In genomic region chr19:50827476-50827875, GRCh38 we compare ENCODE assay signal across 33 cellular contexts. TPM values are rescaled to one million over a fixed set of nuclear protein-coding genes. Genes with fewer than 3 reads are reported as not detected.
"Had no signal": no experiment of that assay in that cellular context is flagged by ENCODE, and none has a peak within 500 bp of the region (broad histone marks: within the 10 kb centered on the region; RNA-seq: fewer than 3 reads in every experiment).

No MANE protein-coding gene starts in this region.

- H3K4me1 ChIP-seq: colonic mucosa, esophagus squamous epithelium, gastrocnemius medialis, heart right ventricle, left lung, lower lobe of right lung had no signal

- H3K4me3 Mint-ChIP-seq: dendritic cell treated with granulocyte-macrophage colony-stimulating factor and Interleukin-4, amounts not matched to agents 40 ng/mL and 50 ng/mL, for 4 days; effector memory CD8-positive, alpha-beta T cell; endodermal cell; immature natural killer cell; mesothelial cell of epicardium had no signal

- H3K9me3 ChIP-seq: colonic mucosa, esophagus squamous epithelium, gastrocnemius medialis, heart right ventricle, left lung, lower lobe of right lung, mucosa of descending colon had no signal

- FAIRE-seq: endometrium had no signal

- H3K36me3 Mint-ChIP-seq: immature natural killer cell, mesothelial cell of epicardium had no signal

- H3K36me3 ChIP-seq: colonic mucosa, esophagus squamous epithelium, gastrocnemius medialis, heart right ventricle, left lung, lower lobe of right lung had no signal

- H3K4me1 Mint-ChIP-seq: endodermal cell, immature natural killer cell, mesothelial cell of epicardium had no signal

- H3K4me3 ChIP-seq: colonic mucosa, esophagus squamous epithelium, gastrocnemius medialis, heart right ventricle, left lung, lower lobe of right lung, mucosa of descending colon had no signal

- H3K9me3 Mint-ChIP-seq: dendritic cell treated with granulocyte-macrophage colony-stimulating factor and Interleukin-4, amounts not matched to agents 40 ng/mL and 50 ng/mL, for 4 days; effector memory CD8-positive, alpha-beta T cell; endodermal cell; mesothelial cell of epicardium had no signal

- H3K27me3 ChIP-seq: colonic mucosa had no signal

- H3K27ac ChIP-seq: colonic mucosa, epithelial cell of prostate, esophagus squamous epithelium, gastrocnemius medialis, heart right ventricle, left lung, lower lobe of right lung had no signal

- DNase-seq: colonic mucosa; cortex of kidney; effector CD8-positive, alpha-beta T cell; effector memory CD8-positive, alpha-beta T cell; endodermal cell; erythroblast; esophagus squamous epithelium; foreskin fibroblast; foreskin melanocyte; gastrocnemius medialis; glutamatergic neuron; head of caudate nucleus; heart right ventricle; hypothalamus; immature natural killer cell; left cardiac atrium; left ventricle myocardium superior; lower lobe of right lung; mesenchymal stem cell; mucosa of descending colon had no signal

- ATAC-seq: effector memory CD8-positive, alpha-beta T cell; esophagus mucosa; gastrocnemius medialis; heart right ventricle; left cardiac atrium; left lung; left ventricle myocardium superior; lower lobe of right lung; mucosa of descending colon had no signal

- H3K27ac Mint-ChIP-seq: dendritic cell treated with granulocyte-macrophage colony-stimulating factor and Interleukin-4, amounts not matched to agents 40 ng/mL and 50 ng/mL, for 4 days; effector memory CD8-positive, alpha-beta T cell; endodermal cell; immature natural killer cell; mesothelial cell of epicardium had no signal

RNA-seq across cellular contexts. Expression of gene KLK1, which starts 3.9 kb away (rescaled TPM):
- total RNA-seq: cerebellum, dermis microvascular lymphatic vessel endothelial cell, esophagus squamous epithelium, glomerular endothelial cell, kidney epithelial cell, left ventricle myocardium superior, lung microvascular endothelial cell had no signal
- polyA plus RNA-seq: immature natural killer cell had no signal

RNA-seq across cellular contexts. Expression of gene KLK15, which starts 5.9 kb away (rescaled TPM):
- total RNA-seq: cerebellum, dermis microvascular lymphatic vessel endothelial cell, endodermal cell, esophagus mucosa, esophagus squamous epithelium, gastrocnemius medialis, glomerular endothelial cell, heart right ventricle, kidney epithelial cell, left cardiac atrium, left lung, left ventricle myocardium superior, lower leg skin, lower lobe of right lung, lung microvascular endothelial cell, mesenteric fat pad, mesothelial cell of epicardium had no signal
- polyA plus RNA-seq: heart right ventricle, immature natural killer cell had no signal

RNA-seq across cellular contexts. Expression of gene KLK3, which starts 27.2 kb away (rescaled TPM):
- total RNA-seq: cerebellum, dermis microvascular lymphatic vessel endothelial cell, endodermal cell, esophagus mucosa, esophagus squamous epithelium, gastrocnemius medialis, glomerular endothelial cell, heart right ventricle, kidney epithelial cell, left cardiac atrium, left lung, left ventricle myocardium superior, lower lobe of right lung, lung microvascular endothelial cell, mesenteric fat pad, mesothelial cell of epicardium had no signal
- polyA plus RNA-seq: heart right ventricle, immature natural killer cell had no signal

RNA-seq across cellular contexts. Expression of gene ACP4, which starts 37.3 kb away (rescaled TPM):
- total RNA-seq: cerebellum, colonic mucosa, dermis microvascular lymphatic vessel endothelial cell, endodermal cell, esophagus mucosa, esophagus squamous epithelium, gastrocnemius medialis, glomerular endothelial cell, heart right ventricle, kidney epithelial cell, left cardiac atrium, left lung, left ventricle myocardium superior, lower lobe of right lung, lung microvascular endothelial cell, mesenteric fat pad, mesothelial cell of epicardium, mucosa of descending colon had no signal
- polyA plus RNA-seq: heart right ventricle, immature natural killer cell had no signal

RNA-seq across cellular contexts. Expression of gene KLK2, which starts 45.8 kb away (rescaled TPM):
- total RNA-seq: colonic mucosa, dermis microvascular lymphatic vessel endothelial cell, esophagus mucosa, esophagus squamous epithelium, gastrocnemius medialis, glomerular endothelial cell, heart right ventricle, kidney epithelial cell, left cardiac atrium, left lung, left ventricle myocardium superior, lower lobe of right lung, lung microvascular endothelial cell, mesenteric fat pad, mesothelial cell of epicardium had no signal
- polyA plus RNA-seq: heart right ventricle, immature natural killer cell had no signal
